ENCODE assay signal across 10 cellular contexts in the genomic region with DNA sequence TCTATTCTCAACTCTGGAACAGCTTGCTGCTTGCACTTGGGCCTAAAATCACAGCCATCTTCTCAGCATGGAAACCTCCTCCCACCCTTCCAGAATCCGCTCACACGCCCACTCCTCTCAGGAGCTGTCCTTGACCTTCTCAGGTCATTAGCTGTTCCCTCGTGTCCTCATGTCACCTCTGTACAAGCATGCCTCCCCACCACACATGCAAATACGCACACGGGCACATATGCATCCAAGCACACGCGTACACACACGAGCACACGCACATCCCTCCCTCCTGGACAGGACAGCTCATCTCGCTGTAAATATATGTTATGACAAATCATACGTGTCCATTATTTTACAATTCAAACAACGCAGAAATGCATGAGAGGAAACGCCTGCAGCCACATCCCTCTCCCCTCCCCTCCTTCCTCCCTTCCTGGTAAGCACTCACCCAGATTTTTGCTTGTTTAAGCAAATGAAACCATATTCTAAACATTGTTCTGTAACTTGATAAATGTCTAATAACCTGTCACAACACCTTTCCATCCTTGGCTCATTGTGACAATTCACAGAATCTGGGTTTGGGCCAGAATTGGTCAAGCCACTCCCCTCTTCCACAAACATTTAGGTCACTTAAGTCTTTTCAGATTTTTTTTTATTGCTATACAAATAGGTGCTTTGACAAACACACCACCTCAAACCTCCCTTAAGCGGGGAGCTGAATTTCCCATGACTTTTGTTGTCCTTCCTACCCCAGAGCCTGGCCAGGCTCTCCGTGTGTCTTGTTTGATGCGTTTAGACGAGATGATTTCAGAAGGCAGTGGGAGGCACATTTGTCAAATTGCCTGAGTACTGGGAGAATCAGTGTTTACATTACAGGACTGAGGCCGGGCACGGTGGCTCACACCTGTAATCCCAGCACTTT. TPM values are rescaled to one million over a fixed set of nuclear protein-coding genes. Genes with fewer than 3 reads are reported as not detected.
DNase-seq lines count a peak whose midpoint lies in the region; ATAC-seq and TF ChIP-seq lines count a peak whose summit lies in the region.
"Had no signal": no experiment of that assay in that cellular context is flagged by ENCODE, and none has a peak within 500 bp of the region (broad histone marks: within the 10 kb centered on the region; RNA-seq: fewer than 3 reads in every experiment).

No MANE protein-coding gene starts in this region.

- no peaks in the 10 kb centered on the region for H3K9me2 ChIP-seq in PC-3 (replicated peaks; ENCODE audit: low read length)

- H2AFZ ChIP-seq in PC-3 (ENCODE audit: low read length), result no peak overlapping the region

- peak; percentile 87 for DNase-seq in LNCaP clone FGC (ENCODE audit: low read depth)
- DNase-seq in PC-3, result peak; percentile 98
- no peak for DNase-seq in stimulated activated naive CD4-positive, alpha-beta T cell treated with Interleukin-2 at 50 U/mL for 16 hours (lab: John Stamatoyannopoulos, UW)
- DNase-seq in AG08396 (ENCODE audit: low spot score), result no peak
- DNase-seq: activated CD4-positive, CD25-positive, alpha-beta regulatory T cell had no signal

- CTCF ChIA-PET in PC-3 (lab: Charles Lee), result interaction anchor here (0.5 kb wide), 1 partner anchor 173 kb away, joined by 3 read pairs; no protein-coding TSS in a partner anchor

- H4K20me1 ChIP-seq in PC-3 (ENCODE audit: low read length), result no peaks in the 10 kb centered on the region

- H3K4me2 ChIP-seq in PC-3 (ENCODE audit: low read length), result peak overlapping the region; percentile 57

- no peak for TF ChIP-seq CTCF in C4-2B (conservative IDR thresholded peaks at IDR 0.05)
- no peak for TF ChIP-seq CTCF in LNCaP clone FGC (IDR thresholded peaks at IDR 0.05; ENCODE audit: control insufficient read depth, extremely low read depth, insufficient read depth)
- no peak for TF ChIP-seq CTCF in PC-3 (conservative IDR thresholded peaks at IDR 0.05; ENCODE audit: low read depth, low read length)

- no peaks in the 10 kb centered on the region for H3K9me3 ChIP-seq in PC-3 (ENCODE audit: low read length)

- H3K27me3 ChIP-seq in PC-3 (ENCODE audit: low read length), result no peaks in the 10 kb centered on the region

- intact Hi-C loops in PC-3 (cut with micrococcal nuclease), result loop anchor here (1.0 kb wide), 2 partner anchors 30 to 146 kb away; no protein-coding TSS in a partner anchor

- H3K79me2 ChIP-seq in PC-3 (ENCODE audit: low read length), result no peaks in the 10 kb centered on the region

- no peak overlapping the region for H3K4me3 ChIP-seq in LNCaP clone FGC (ENCODE audit: low read depth, low read length)
- H3K4me3 ChIP-seq in PC-3 (ENCODE audit: low read length), result no peak overlapping the region

- BruUV-seq in PC-3 (replicated peaks; lab: Mats Ljungman, UMichigan), result no TSS peak

- H3F3A ChIP-seq in PC-3 (ENCODE audit: low read length, unreplicated experiment), result no peaks in the 10 kb centered on the region

- ATAC-seq in PC-3, result peak; percentile 87
- peak; percentile 51 for ATAC-seq in esophagus mucosa
- no peak for ATAC-seq in HG03520 (IDR thresholded peaks at IDR 0.05; ENCODE audit: unreplicated experiment)
- ATAC-seq in HG02642 (IDR thresholded peaks at IDR 0.05; ENCODE audit: poor library complexity, unreplicated experiment), result no peak
- ATAC-seq: HCT116 had no signal

- no peaks in the 10 kb centered on the region for H3K36me3 ChIP-seq in PC-3 (ENCODE audit: low read depth, low read length)

- H3K27ac ChIP-seq in C4-2B, result peak overlapping the region; percentile 36
- H3K27ac ChIP-seq in PC-3 (ENCODE audit: low read length), result peak overlapping the region; percentile 70

- H3K9ac ChIP-seq in PC-3 (ENCODE audit: low read length), result peak overlapping the region; percentile 45

- H3K4me1 ChIP-seq in PC-3 (ENCODE audit: insufficient read depth, low read length), result peaks cover 39% of the 10 kb centered on the region

- POLR2A ChIA-PET in PC-3 (lab: Charles Lee; ENCODE audit: unreplicated experiment), result interaction anchor here (0.6 to 0.7 kb wide), 5 partner anchors 11 to 1735 kb away, joined by 3 to 5 read pairs (median 5); no protein-coding TSS in a partner anchor

RNA-seq across cellular contexts. Expression of a gene that starts 41.7 kb away (rescaled TPM):
- total RNA-seq in PC-3 (2014; rRNA removed) (0.04 and 0.23 TPM in 2 replicates), esophagus mucosa (0.12 TPM)

Comparison
In these comparisons a context has a peak if more than half of its experiments do, and no peak if none do; other contexts are left out.
1. DNase-seq: peak in LNCaP clone FGC (single experiment) and PC-3 (single experiment); none in stimulated activated naive CD4-positive, alpha-beta T cell treated with Interleukin-2 at 50 U/mL for 16 hours (single experiment) and AG08396 (single experiment).
2. ATAC-seq: peak in PC-3 (single experiment) and esophagus mucosa (single experiment); none in HG03520 (single experiment) and HG02642 (single experiment).